ENCODE assay signal across 35 cellular contexts in the genomic region with DNA sequence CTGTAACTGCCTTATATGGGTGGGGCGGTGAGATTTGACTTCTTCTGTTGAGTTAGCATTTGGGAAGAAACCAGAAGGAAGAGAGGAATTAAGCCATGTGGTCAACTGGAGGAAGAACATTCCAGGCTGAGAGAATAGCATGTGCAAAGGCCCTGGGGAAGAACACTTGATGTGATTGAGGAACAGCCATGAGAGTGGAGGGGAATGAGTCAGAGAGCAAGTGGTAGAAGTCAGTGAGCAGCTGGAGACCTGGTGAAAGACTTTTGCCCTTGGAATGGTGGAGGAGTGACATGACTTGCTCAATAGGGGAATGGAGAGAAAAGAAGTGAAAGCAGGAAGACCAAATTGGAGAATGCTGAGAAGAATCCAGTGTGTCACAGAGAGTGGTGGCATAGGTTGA.
"Had no signal": no experiment of that assay in that cellular context is flagged by ENCODE, and none has a peak within 500 bp of the region (broad histone marks: within the 10 kb centered on the region; RNA-seq: fewer than 3 reads in every experiment).

No MANE protein-coding gene starts in this region.

- H3K27me3 ChIP-seq: adrenal gland, ascending aorta, breast epithelium, cardiac muscle cell, colonic mucosa, esophagus squamous epithelium, foreskin keratinocyte, gastrocnemius medialis, heart right ventricle had no signal

- H3K36me3 Mint-ChIP-seq: activated CD4-positive, alpha-beta memory T cell treated with anti-CD3 and anti-CD28 coated beads for 36 hours; activated CD8-positive, alpha-beta memory T cell treated with anti-CD3 and anti-CD28 coated beads, Interleukin-2, amount 10 ng/mL, durations not matched to agents 7 days and 5 days; activated naive CD4-positive, alpha-beta T cell treated with anti-CD3 and anti-CD28 coated beads, Interleukin-2, amount 50 U/mL, for 24 hours; activated naive CD8-positive, alpha-beta T cell treated with anti-CD3 and anti-CD28 coated beads for 36 hours; brain had no signal

- H3K9me3 ChIP-seq: adrenal gland, ascending aorta, breast epithelium, colonic mucosa, esophagus squamous epithelium, gastrocnemius medialis, heart right ventricle had no signal

- H3K27ac Mint-ChIP-seq: activated B cell treated with CpG ODN at 0.5 μM for 24 hours; activated CD4-positive, alpha-beta memory T cell treated with anti-CD3 and anti-CD28 coated beads for 36 hours; activated CD8-positive, alpha-beta memory T cell treated with anti-CD3 and anti-CD28 coated beads, Interleukin-2, amount 10 ng/mL, durations not matched to agents 7 days and 5 days; activated CD8-positive, alpha-beta T cell treated with anti-CD3 and anti-CD28 coated beads, Interleukin-2, amount 10 ng/mL, durations not matched to agents 7 days and 5 days; activated naive CD4-positive, alpha-beta T cell treated with anti-CD3 and anti-CD28 coated beads for 36 hours; activated naive CD4-positive, alpha-beta T cell treated with anti-CD3 and anti-CD28 coated beads, Interleukin-2, amount 50 U/mL, for 24 hours; activated naive CD8-positive, alpha-beta T cell treated with anti-CD3 and anti-CD28 coated beads for 36 hours; activated naive CD8-positive, alpha-beta T cell treated with anti-CD3 and anti-CD28 coated beads, Interleukin-2, amount 50 U/mL, for 24 hours; activated T-helper 1 cell treated with anti-CD3 and anti-CD28 coated beads, Interleukin-12 subunit alpha, Interleukin-12 subunit beta, Interleukin-2, Interleukin-4 antibody, amounts not matched to agents 30 ng/mL and 10 ng/mL and 1 ng/mL, durations not matched to agents 14 hours and 24 hours and 36 hours; activated T-helper 2 cell treated with anti-CD3 and anti-CD28 coated beads, Interferon-gamma antibody, Interleukin-2, Interleukin-4, amounts not matched to agents 10 μg/mL and 5 μg/mL and 100 μg/mL, durations not matched to agents 14 hours and 24 hours and 36 hours; brain; T-helper 17 cell; T-helper 2 cell treated with Interferon-gamma antibody and Interleukin-4, amounts not matched to agents 5 μg/mL and 100 μg/mL, for 36 hours had no signal

- H3K27ac ChIP-seq: adrenal gland, ascending aorta, breast epithelium, cardiac muscle cell, colonic mucosa, epithelial cell of prostate, esophagus squamous epithelium, foreskin keratinocyte, gastrocnemius medialis, heart right ventricle, WERI-Rb-1 had no signal

- H3K4me3 Mint-ChIP-seq: activated B cell treated with CpG ODN at 0.5 μM for 24 hours; activated CD4-positive, alpha-beta memory T cell treated with anti-CD3 and anti-CD28 coated beads for 36 hours; activated CD8-positive, alpha-beta memory T cell treated with anti-CD3 and anti-CD28 coated beads, Interleukin-2, amount 10 ng/mL, durations not matched to agents 7 days and 5 days; activated CD8-positive, alpha-beta T cell treated with anti-CD3 and anti-CD28 coated beads, Interleukin-2, amount 10 ng/mL, durations not matched to agents 7 days and 5 days; activated naive CD4-positive, alpha-beta T cell treated with anti-CD3 and anti-CD28 coated beads for 36 hours; activated naive CD4-positive, alpha-beta T cell treated with anti-CD3 and anti-CD28 coated beads, Interleukin-2, amount 50 U/mL, for 24 hours; activated naive CD8-positive, alpha-beta T cell treated with anti-CD3 and anti-CD28 coated beads for 36 hours; activated naive CD8-positive, alpha-beta T cell treated with anti-CD3 and anti-CD28 coated beads, Interleukin-2, amount 50 U/mL, for 24 hours; activated T-helper 1 cell treated with anti-CD3 and anti-CD28 coated beads, Interleukin-12 subunit alpha, Interleukin-12 subunit beta, Interleukin-2, Interleukin-4 antibody, amounts not matched to agents 30 ng/mL and 10 ng/mL and 1 ng/mL, durations not matched to agents 14 hours and 24 hours and 36 hours; brain; T-helper 17 cell; T-helper 2 cell treated with Interferon-gamma antibody and Interleukin-4, amounts not matched to agents 5 μg/mL and 100 μg/mL, for 36 hours had no signal

- H3K4me1 Mint-ChIP-seq: activated B cell treated with CpG ODN at 0.5 μM for 24 hours; activated CD8-positive, alpha-beta memory T cell treated with anti-CD3 and anti-CD28 coated beads, Interleukin-2, amount 10 ng/mL, durations not matched to agents 7 days and 5 days; activated naive CD4-positive, alpha-beta T cell treated with anti-CD3 and anti-CD28 coated beads, Interleukin-2, amount 50 U/mL, for 24 hours; activated naive CD8-positive, alpha-beta T cell treated with anti-CD3 and anti-CD28 coated beads for 36 hours; activated naive CD8-positive, alpha-beta T cell treated with anti-CD3 and anti-CD28 coated beads, Interleukin-2, amount 50 U/mL, for 24 hours; brain; T-helper 17 cell had no signal

- H3K36me3 ChIP-seq: adrenal gland, ascending aorta, breast epithelium, cardiac muscle cell, colonic mucosa, esophagus squamous epithelium, gastrocnemius medialis, heart right ventricle, WERI-Rb-1 had no signal

- H3K4me3 ChIP-seq: adrenal gland, ascending aorta, breast epithelium, cardiac muscle cell, colonic mucosa, esophagus squamous epithelium, gastrocnemius medialis, heart right ventricle had no signal

- ATAC-seq: activated CD4-positive, CD25-positive, alpha-beta regulatory T cell treated with anti-CD3 and anti-CD28 coated beads, Interleukin-2, amount 50 U/mL, for 24 hours; activated CD8-positive, alpha-beta memory T cell treated with anti-CD3 and anti-CD28 coated beads, Interleukin-2, amount 10 ng/mL, durations not matched to agents 7 days and 5 days; activated CD8-positive, alpha-beta T cell treated with anti-CD3 and anti-CD28 coated beads, Interleukin-2, amount 10 ng/mL, durations not matched to agents 7 days and 5 days; activated naive CD8-positive, alpha-beta T cell treated with anti-CD3 and anti-CD28 coated beads, Interleukin-2, amount 50 U/mL, for 24 hours; foreskin keratinocyte; gastrocnemius medialis; heart right ventricle; T-helper 17 cell had no signal

- DNase-seq: activated B cell treated with CpG ODN at 0.5 μM for 24 hours; activated CD4-positive, alpha-beta memory T cell treated with anti-CD3 and anti-CD28 coated beads for 36 hours; activated CD4-positive, alpha-beta T cell treated with anti-CD3 and anti-CD28 coated beads for 48 hours; activated CD8-positive, alpha-beta memory T cell treated with anti-CD3 and anti-CD28 coated beads, Interleukin-2, amount 10 ng/mL, durations not matched to agents 7 days and 5 days; activated CD8-positive, alpha-beta memory T cell treated with anti-CD3 and anti-CD28 coated beads, Interleukin-2, amount 50 U/mL, for 4 hours; activated CD8-positive, alpha-beta T cell treated with anti-CD3 and anti-CD28 coated beads, Interleukin-2, amount 10 ng/mL, durations not matched to agents 7 days and 5 days; activated effector memory CD4-positive, alpha-beta T cell treated with anti-CD3 and anti-CD28 coated beads, Interleukin-2, amount 50 U/mL, for 16 hours; activated naive CD4-positive, alpha-beta T cell treated with anti-CD3 and anti-CD28 coated beads for 36 hours; activated naive CD8-positive, alpha-beta T cell treated with anti-CD3 and anti-CD28 coated beads for 36 hours; activated naive CD8-positive, alpha-beta T cell treated with anti-CD3 and anti-CD28 coated beads, Interleukin-2, amount 50 U/mL, for 24 hours; activated T-cell treated with anti-CD3 and anti-CD28 coated beads, Interleukin-2, amount 50 U/mL, for 1 hour; activated T-cell treated with anti-CD3 and anti-CD28 coated beads, Interleukin-2, amount 50 U/mL, for 48 hours; adrenal gland; central memory CD4-positive, alpha-beta T cell; cerebellar nuclear complex; colonic mucosa; effector CD8-positive, alpha-beta T cell; esophagus squamous epithelium; foreskin keratinocyte; gastrocnemius medialis; heart right ventricle; T-helper 1 cell; T-helper 17 cell; T1000; WERI-Rb-1 had no signal

- H3K4me1 ChIP-seq: adrenal gland, ascending aorta, breast epithelium, colonic mucosa, esophagus squamous epithelium, foreskin keratinocyte, gastrocnemius medialis had no signal

- H3K9me3 Mint-ChIP-seq: activated B cell treated with CpG ODN at 0.5 μM for 24 hours; activated CD4-positive, alpha-beta memory T cell treated with anti-CD3 and anti-CD28 coated beads for 36 hours; activated naive CD4-positive, alpha-beta T cell treated with anti-CD3 and anti-CD28 coated beads for 36 hours; activated naive CD4-positive, alpha-beta T cell treated with anti-CD3 and anti-CD28 coated beads, Interleukin-2, amount 50 U/mL, for 24 hours; activated naive CD8-positive, alpha-beta T cell treated with anti-CD3 and anti-CD28 coated beads for 36 hours; activated T-helper 1 cell treated with anti-CD3 and anti-CD28 coated beads, Interleukin-12 subunit alpha, Interleukin-12 subunit beta, Interleukin-2, Interleukin-4 antibody, amounts not matched to agents 30 ng/mL and 10 ng/mL and 1 ng/mL, durations not matched to agents 14 hours and 24 hours and 36 hours; activated T-helper 2 cell treated with anti-CD3 and anti-CD28 coated beads, Interferon-gamma antibody, Interleukin-2, Interleukin-4, amounts not matched to agents 10 μg/mL and 5 μg/mL and 100 μg/mL, durations not matched to agents 14 hours and 24 hours and 36 hours; T-helper 2 cell treated with Interferon-gamma antibody and Interleukin-4, amounts not matched to agents 5 μg/mL and 100 μg/mL, for 36 hours had no signal
